ENCODE assay signal across 19 cellular contexts in the genomic region with DNA sequence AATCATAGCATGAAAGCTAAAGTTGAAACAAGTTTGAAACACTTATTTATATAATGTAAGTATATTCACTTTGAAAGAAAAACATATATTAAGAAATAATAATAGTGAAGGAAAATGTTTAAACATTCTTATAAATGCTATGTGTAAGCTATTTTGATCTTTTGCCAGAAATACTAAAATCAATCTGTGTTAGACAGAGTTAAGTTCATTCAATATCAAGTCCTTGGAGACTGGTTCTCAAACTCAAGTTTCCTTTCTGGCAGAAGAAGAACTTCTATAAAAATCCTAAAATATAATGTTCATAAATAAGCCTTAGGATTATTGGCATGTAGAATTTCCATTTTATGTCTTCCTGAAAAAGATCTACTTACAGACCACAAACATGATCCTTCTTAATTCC. TPM values are rescaled to one million over a fixed set of nuclear protein-coding genes. Genes with fewer than 3 reads are reported as not detected.
DNase-seq lines count a peak whose midpoint lies in the region; ATAC-seq, FAIRE-seq and TF ChIP-seq lines count a peak whose summit lies in the region.
"Had no signal": no experiment of that assay in that cellular context is flagged by ENCODE, and none has a peak within 500 bp of the region (broad histone marks: within the 10 kb centered on the region; RNA-seq: fewer than 3 reads in every experiment).

No MANE protein-coding gene starts in this region.

- H3K4me2 ChIP-seq in IMR-90 (ENCODE audit: low read depth, low read length): no peak overlapping the region
- no peak overlapping the region for H3K4me2 ChIP-seq in H9 (ENCODE audit: insufficient read depth, insufficient read length, low read length)

- no peak overlapping the region for H2AK9ac ChIP-seq in IMR-90 (replicated peaks; ENCODE audit: low read depth, low read length, poor library complexity)

- H2BK15ac ChIP-seq in IMR-90 (ENCODE audit: low read depth, low read length) (no peak overlapping the region), H9 (ENCODE audit: low read depth, low read length) (no peak overlapping the region)

- H3K79me2 ChIP-seq in H9 (ENCODE audit: insufficient read depth, low read length): no peaks in the 10 kb centered on the region

- H3K27me3 ChIP-seq in IMR-90 (ENCODE audit: control insufficient read depth, insufficient read depth, low read length): no peaks in the 10 kb centered on the region
- H3K27me3 ChIP-seq in H9 (ENCODE audit: insufficient read depth, low read length): no peaks in the 10 kb centered on the region
- H3K27me3 ChIP-seq in testis: no peaks in the 10 kb centered on the region

- no TSS peak for BruUV-seq in IMR-90 (replicated peaks; lab: Mats Ljungman, UMichigan)

- H4K20me1 ChIP-seq in IMR-90 (ENCODE audit: insufficient read depth, low read length) (no peaks in the 10 kb centered on the region), H9 (ENCODE audit: control insufficient read depth, insufficient read depth, insufficient read length) (no peaks in the 10 kb centered on the region)

- H3K9me3 Mint-ChIP-seq in H9 (no peaks in the 10 kb centered on the region), nephron progenitor cell (no peaks in the 10 kb centered on the region)
- H3K9me3 Mint-ChIP-seq in naive thymus-derived CD8-positive, alpha-beta T cell: no peaks in the 10 kb centered on the region
- H3K9me3 Mint-ChIP-seq: IgD-negative memory B cell had no signal

- H3K23ac ChIP-seq in IMR-90 (ENCODE audit: low read depth, low read length) (no peak overlapping the region), H9 (ENCODE audit: insufficient read length, low read depth, low read length) (no peak overlapping the region)

- FAIRE-seq in A204.1 (lab: Jason Lieb, UNC) (peak; percentile 14), kidney (lab: Jason Lieb, UNC) (peak; percentile 73)

- H4K5ac ChIP-seq in IMR-90 (ENCODE audit: low read depth, low read length) (no peak overlapping the region), H9 (ENCODE audit: insufficient read length, low read depth, low read length) (no peak overlapping the region)

- no peak overlapping the region for H3T11ph ChIP-seq in H9 (ENCODE audit: low read length)

- POLR2A ChIA-PET in IMR-90 (lab: Charles Lee; ENCODE audit: unreplicated experiment): interaction anchor here (0.6 kb wide), 1 partner anchor 17 kb away, joined by 3 read pairs; no protein-coding TSS in a partner anchor
- POLR2A ChIA-PET in naive thymus-derived CD8-positive, alpha-beta T cell (lab: Charles Lee): no interaction called here

- H3K4me1 Mint-ChIP-seq in H9: peaks cover 4 to 5% of the 10 kb centered on the region in 2 experiments; a peak in 2 of 4 replicates
- peaks cover 19 to 67% (median 36%) of the 10 kb centered on the region in 4 donors for H3K4me1 Mint-ChIP-seq in naive thymus-derived CD8-positive, alpha-beta T cell
- no peaks in the 10 kb centered on the region for H3K4me1 Mint-ChIP-seq in nephron progenitor cell

- dilution Hi-C loops in IMR-90 (cut with HindIII; ENCODE audit: low sequenced_read_pairs, unreplicated experiment): no loop called here

- ATAC-seq in IMR-90 (ENCODE audit: low read depth): no peak
- no peak for ATAC-seq in naive thymus-derived CD8-positive, alpha-beta T cell
- ATAC-seq: PC-3 had no signal

- H3K27ac Mint-ChIP-seq in H9 (no peak overlapping the region), nephron progenitor cell (no peak overlapping the region)
- H3K27ac Mint-ChIP-seq in naive thymus-derived CD8-positive, alpha-beta T cell: peak overlapping the region in 1 of 10 donors; percentile 59
- H3K27ac Mint-ChIP-seq: IgD-negative memory B cell had no signal

- TF ChIP-seq POLR2A in IMR-90 (IDR thresholded peaks at IDR 0.05; ENCODE audit: low read depth, low read length): no peak
- TF ChIP-seq POLR2A in testis (IDR thresholded peaks at IDR 0.05): no peak

- in situ Hi-C loops in IMR-90 (cut with MboI; ENCODE audit: low sequenced_read_pairs): no loop called here

- DNase-seq in IMR-90 (peak; percentile 33), choroid plexus epithelial cell (ENCODE audit: low read depth) (peak; percentile 29), kidney (no peak), H9 (no peak), testis (no peak), nephron progenitor cell (no peak)
- DNase-seq in naive thymus-derived CD8-positive, alpha-beta T cell: no peak
- DNase-seq: 8988T, C1 segment of cervical spinal cord, DMS 273 treated with DMSO at 0.1 percent for 48 hours, GF-D8, NCI-H1417, NCI-H2029, NCI-H2171, NCI-H774, PC-3 had no signal

- H3K4me3 Mint-ChIP-seq in H9 (no peak overlapping the region), nephron progenitor cell (no peak overlapping the region)
- H3K4me3 Mint-ChIP-seq in naive thymus-derived CD8-positive, alpha-beta T cell: no peak overlapping the region

- H4K91ac ChIP-seq in IMR-90 (ENCODE audit: insufficient read depth, low read depth, low read length): no peak overlapping the region
- no peak overlapping the region for H4K91ac ChIP-seq in H9 (ENCODE audit: insufficient read length, low read depth, low read length)

- H3K4ac ChIP-seq in IMR-90 (ENCODE audit: low read depth, low read length) (no peak overlapping the region), H9 (ENCODE audit: low read depth, low read length) (no peak overlapping the region)

- H3K9ac ChIP-seq in IMR-90 (ENCODE audit: low read depth, low read length): no peak overlapping the region
- no peak overlapping the region for H3K9ac ChIP-seq in kidney (ENCODE audit: low read length in 2 of 2)
- H3K9ac ChIP-seq in H9 (ENCODE audit: extremely low read depth, insufficient read length, low read length): no peak overlapping the region

- H2BK120ac ChIP-seq in IMR-90 (ENCODE audit: low read depth, low read length): no peak overlapping the region
- H2BK120ac ChIP-seq in H9 (ENCODE audit: low read depth, low read length, poor library complexity, severe bottlenecking): no peak overlapping the region

- H3K56ac ChIP-seq in IMR-90 (ENCODE audit: extremely low read depth, insufficient read depth, low read length): no peak overlapping the region
- no peak overlapping the region for H3K56ac ChIP-seq in H9 (ENCODE audit: insufficient read length, low read depth, low read length)

- H3K27ac ChIP-seq in IMR-90 (ENCODE audit: insufficient read depth, low read length) (peak overlapping the region; percentile 17; the same call in 1 of the 2 replicates), kidney (ENCODE audit: low read depth in 2 of 2, low read length in 2 of 2) (no peak overlapping the region), H9 (ENCODE audit: insufficient read length, low read depth, low read length) (no peak overlapping the region), testis (no peak overlapping the region)
- H3K27ac ChIP-seq: RWPE1 had no signal

- no peak overlapping the region; the same call in 1 of the 2 replicates for H3K18ac ChIP-seq in IMR-90 (ENCODE audit: low read depth, low read length)
- no peak overlapping the region for H3K18ac ChIP-seq in H9 (ENCODE audit: insufficient read length, low read depth, low read length)

- no peaks in the 10 kb centered on the region for H3K23me2 ChIP-seq in H9 (ENCODE audit: insufficient read length, low read depth, low read length, poor library complexity, severe bottlenecking)

- H3K4me1 ChIP-seq in IMR-90 (ENCODE audit: control insufficient read depth, insufficient read depth, low read length): peaks cover 10% of the 10 kb centered on the region
- H3K4me1 ChIP-seq in kidney (ENCODE audit: control insufficient read depth in 1 of 2, insufficient read depth in 1 of 2, low read depth in 1 of 2, low read length in 2 of 2): peaks cover 3 to 4% of the 10 kb centered on the region in 2 donors
- H3K4me1 ChIP-seq in H9 (ENCODE audit: insufficient read depth, low read length): no peaks in the 10 kb centered on the region
- no peaks in the 10 kb centered on the region for H3K4me1 ChIP-seq in testis

- H2AK5ac ChIP-seq in IMR-90 (ENCODE audit: low read depth, low read length): no peak overlapping the region
- H2AK5ac ChIP-seq in H9 (ENCODE audit: insufficient read length, low read length): no peak overlapping the region

- H4K8ac ChIP-seq in IMR-90 (ENCODE audit: low read depth in 2 of 2, low read length in 2 of 2) (no peak overlapping the region; a peak in 1 of 4 replicates), H9 (replicated peaks; ENCODE audit: insufficient read length, low read depth, low read length) (no peak overlapping the region)

- H3K79me1 ChIP-seq in IMR-90 (ENCODE audit: low read depth in 1 of 2, low read length in 2 of 2) (peaks cover 6 to 32% of the 10 kb centered on the region in 2 experiments; a peak in 3 of 4 replicates), H9 (ENCODE audit: insufficient read depth, low read depth, low read length, poor library complexity, severe bottlenecking) (no peaks in the 10 kb centered on the region)

- TF ChIP-seq CTCF in IMR-90 (conservative IDR thresholded peaks at IDR 0.05; ENCODE audit: low read depth, low read length) (no peak), choroid plexus epithelial cell (conservative IDR thresholded peaks at IDR 0.05; ENCODE audit: low read depth, low read length) (no peak), kidney (IDR thresholded peaks at IDR 0.05; ENCODE audit: borderline replicate concordance, extremely low read depth, insufficient read depth) (no peak), H9 (conservative IDR thresholded peaks at IDR 0.05) (no peak), testis (IDR thresholded peaks at IDR 0.05) (no peak), nephron progenitor cell (IDR thresholded peaks at IDR 0.05) (no peak)

- TF ChIP-seq RAD21 in IMR-90 (IDR thresholded peaks at IDR 0.05; ENCODE audit: low read length): no peak

- H3K4me3 ChIP-seq in IMR-90 (ENCODE audit: insufficient read depth, low read depth, low read length): no peak overlapping the region
- no peak overlapping the region for H3K4me3 ChIP-seq in choroid plexus epithelial cell (ENCODE audit: low read depth, low read length)
- no peak overlapping the region for H3K4me3 ChIP-seq in kidney (ENCODE audit: low read length in 2 of 2)
- no peak overlapping the region for H3K4me3 ChIP-seq in testis

- H2BK5ac ChIP-seq in IMR-90 (ENCODE audit: low read depth, low read length, poor library complexity, severe bottlenecking): peak overlapping the region; percentile 58
- no peak overlapping the region for H2BK5ac ChIP-seq in H9 (ENCODE audit: insufficient read length, low read length)

- H3K27me3 Mint-ChIP-seq in H9 (ENCODE audit: low read depth): no peaks in the 10 kb centered on the region
- no peaks in the 10 kb centered on the region for H3K27me3 Mint-ChIP-seq in naive thymus-derived CD8-positive, alpha-beta T cell
- peaks cover 5% of the 10 kb centered on the region for H3K27me3 Mint-ChIP-seq in nephron progenitor cell (ENCODE audit: low read depth, poor library complexity)

- H3K36me3 Mint-ChIP-seq in H9 (ENCODE audit: insufficient read depth in 1 of 3, low read depth in 3 of 3) (no peaks in the 10 kb centered on the region), nephron progenitor cell (ENCODE audit: low read depth) (no peaks in the 10 kb centered on the region)
- H3K36me3 Mint-ChIP-seq in naive thymus-derived CD8-positive, alpha-beta T cell: peaks cover 0 to 22% (median 10%) of the 10 kb centered on the region in 3 donors

- no peak overlapping the region for H3K14ac ChIP-seq in IMR-90 (replicated peaks; ENCODE audit: low read depth, low read length)
- no peak overlapping the region for H3K14ac ChIP-seq in H9 (ENCODE audit: insufficient read depth, low read length)

- H2BK20ac ChIP-seq in IMR-90 (ENCODE audit: low read depth, low read length) (no peak overlapping the region), H9 (ENCODE audit: low read depth, low read length, poor library complexity, severe bottlenecking) (no peak overlapping the region)

- CTCF ChIA-PET in IMR-90 (lab: Yijun Ruan, JAX): no interaction called here

- H3K9me1 ChIP-seq in IMR-90 (ENCODE audit: insufficient read depth, low read length): no peaks in the 10 kb centered on the region; the same call in 1 of the 2 replicates

- intact Hi-C loops in IMR-90 (cut with micrococcal nuclease): no loop called here
- intact Hi-C loops in kidney (cut with DNase I): no loop called here
- intact Hi-C loops in testis (cut with DNase I; ENCODE audit: low total_unique reads): no loop called here

- H2AFZ ChIP-seq in IMR-90 (replicated peaks; ENCODE audit: low read length, poor library complexity) (no peak overlapping the region), H9 (ENCODE audit: low read length) (no peak overlapping the region)

- H3K36me3 ChIP-seq in IMR-90 (ENCODE audit: control insufficient read depth, insufficient read depth, low read length): no peaks in the 10 kb centered on the region
- no peaks in the 10 kb centered on the region for H3K36me3 ChIP-seq in kidney (ENCODE audit: control insufficient read depth in 1 of 2, insufficient read depth in 2 of 2, low read length in 2 of 2)
- no peaks in the 10 kb centered on the region for H3K36me3 ChIP-seq in testis (ENCODE audit: low read depth, missing control alignments)

- H2BK12ac ChIP-seq in H9 (ENCODE audit: insufficient read length, low read depth, low read length): no peak overlapping the region

- no peaks in the 10 kb centered on the region for H3K9me3 ChIP-seq in IMR-90 (ENCODE audit: control insufficient read depth, insufficient read depth, low read length)
- H3K9me3 ChIP-seq in kidney (ENCODE audit: control insufficient read depth in 1 of 2, low read length in 2 of 2): no peaks in the 10 kb centered on the region
- H3K9me3 ChIP-seq in H9 (ENCODE audit: control insufficient read depth, low read depth, low read length): no peaks in the 10 kb centered on the region
- H3K9me3 ChIP-seq in testis: no peaks in the 10 kb centered on the region

RNA-seq across cellular contexts. Expression of gene TAOK3, which starts 45.3 kb away (rescaled TPM):
- 53.0 and 54.5 TPM in 2 replicates for total RNA-seq in IMR-90 (2012; rRNA removed)
- 26.3 TPM in 2 replicates for polyA plus RNA-seq in IMR-90 (2012; rRNA removed)
- polyA plus RNA-seq in IMR-90 (2012; cell fraction: cytosol; rRNA removed): 10.3 and 27.2 TPM in 2 replicates
- polyA plus RNA-seq in IMR-90 (2012; cell fraction: nucleus; rRNA removed; ENCODE audit: low replicate concordance): 16.1 and 62.4 TPM in 2 replicates
- total RNA-seq in kidney: 36.1 TPM
- 14.0 TPM for polyA plus RNA-seq in kidney (ENCODE audit: insufficient read depth, low read depth, low replicate concordance)
- total RNA-seq in H9 (2021): 4.2 and 5.2 TPM in 2 replicates
- 10 to 100 TPM; 51.9 to 64.8 TPM for total RNA-seq in testis
- polyA plus RNA-seq in testis (ENCODE audit: insufficient read depth, low read depth, low replicate concordance): 20.5 TPM
- total RNA-seq in naive thymus-derived CD8-positive, alpha-beta T cell: 10 to 100 TPM; 71.7 to 75.5 TPM
- 10 to 100 TPM; 71.6 to 86.4 (median 74.7) TPM for polyA plus RNA-seq in naive thymus-derived CD8-positive, alpha-beta T cell

RNA-seq across cellular contexts. Expression of gene SUDS3, which starts 49.0 kb away (rescaled TPM):
- total RNA-seq in IMR-90 (2012; rRNA removed) (13.8 and 23.9 TPM in 2 replicates), kidney (29.0 TPM), H9 (2021) (50.3 and 50.5 TPM in 2 replicates), testis (10 to 100 TPM; 73.1 to 89.1 TPM)
- polyA plus RNA-seq in IMR-90 (2012; rRNA removed) (10.7 and 13.4 TPM in 2 replicates), kidney (ENCODE audit: insufficient read depth, low read depth, low replicate concordance) (14.9 TPM), testis (ENCODE audit: insufficient read depth, low read depth, low replicate concordance) (42.3 TPM)
- 3.8 and 4.8 TPM in 2 replicates for polyA plus RNA-seq in IMR-90 (2012; cell fraction: cytosol; rRNA removed)
- 9.8 and 36.2 TPM in 2 replicates for polyA plus RNA-seq in IMR-90 (2012; cell fraction: nucleus; rRNA removed; ENCODE audit: low replicate concordance)
- 10 to 100 TPM; 29.8 to 31.7 TPM for total RNA-seq in naive thymus-derived CD8-positive, alpha-beta T cell
- 10 to 100 TPM; 10.7 to 13.9 (median 13.7) TPM for polyA plus RNA-seq in naive thymus-derived CD8-positive, alpha-beta T cell

Comparison
In these comparisons a context has a peak if more than half of its experiments do, and no peak if none do; other contexts are left out.
1. DNase-seq: peak in IMR-90 (single experiment) and choroid plexus epithelial cell (single experiment); none in kidney (single experiment), H9 (single experiment), testis (single experiment), naive thymus-derived CD8-positive, alpha-beta T cell (0 of 10) and nephron progenitor cell (single experiment).